In the genomic region with DNA sequence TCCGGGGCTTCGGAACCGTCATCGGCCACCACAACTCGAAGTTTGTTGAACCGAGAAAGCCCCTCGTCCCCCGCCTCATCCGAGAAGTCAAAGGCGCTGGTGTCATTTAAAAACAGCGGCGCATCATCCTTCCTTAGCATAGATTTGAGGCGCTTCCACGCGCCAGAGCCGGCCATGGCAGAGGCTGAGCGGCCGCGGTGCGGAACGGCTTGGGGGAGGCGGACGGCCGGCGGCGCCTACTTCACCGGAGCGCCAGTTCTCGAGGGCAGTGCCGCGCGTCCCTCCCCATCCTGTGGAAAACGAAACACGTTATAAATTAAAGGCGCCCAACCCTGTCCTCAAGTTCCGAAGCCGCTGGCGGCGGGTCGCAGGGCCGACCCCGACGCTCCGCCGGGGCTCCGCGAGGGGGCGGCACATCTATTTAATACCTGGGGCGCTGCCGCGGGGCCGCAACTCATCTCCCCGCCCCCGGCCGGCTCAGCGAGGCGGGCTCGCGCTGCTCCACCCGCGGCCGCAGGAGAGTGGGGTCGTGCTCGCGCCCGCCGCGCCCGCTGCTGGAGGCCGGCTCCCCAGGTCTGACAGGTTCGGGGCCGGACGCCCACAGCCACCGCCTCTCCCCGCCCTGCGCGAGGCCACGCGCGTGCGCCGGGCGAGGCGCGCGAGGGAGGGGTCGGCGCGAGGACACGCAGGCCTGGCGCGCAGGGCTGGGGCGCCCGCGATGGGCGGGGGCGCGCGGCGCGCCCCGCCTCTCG, we compare ENCODE assay signal across 8 cellular contexts. TPM values are rescaled to one million over a fixed set of nuclear protein-coding genes. Genes with fewer than 3 reads are reported as not detected.
A peak's percentile ranks its signal among the peaks of the same experiment; 100 is the strongest.
DNase-seq lines count a peak whose midpoint lies in the region; ATAC-seq and TF ChIP-seq lines count a peak whose summit lies in the region.

A gene with protein sequence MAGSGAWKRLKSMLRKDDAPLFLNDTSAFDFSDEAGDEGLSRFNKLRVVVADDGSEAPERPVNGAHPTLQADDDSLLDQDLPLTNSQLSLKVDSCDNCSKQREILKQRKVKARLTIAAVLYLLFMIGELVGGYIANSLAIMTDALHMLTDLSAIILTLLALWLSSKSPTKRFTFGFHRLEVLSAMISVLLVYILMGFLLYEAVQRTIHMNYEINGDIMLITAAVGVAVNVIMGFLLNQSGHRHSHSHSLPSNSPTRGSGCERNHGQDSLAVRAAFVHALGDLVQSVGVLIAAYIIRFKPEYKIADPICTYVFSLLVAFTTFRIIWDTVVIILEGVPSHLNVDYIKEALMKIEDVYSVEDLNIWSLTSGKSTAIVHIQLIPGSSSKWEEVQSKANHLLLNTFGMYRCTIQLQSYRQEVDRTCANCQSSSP (minus strand): TSS at position 577 of the 752 bp plus-strand sequence. CDS start 401 bp downstream, at position 176.

- peak; percentile 64 for DNase-seq in ELR (ENCODE audit: low read depth)
- peak; percentile 69 for DNase-seq in central memory CD4-positive, alpha-beta T cell
- DNase-seq in kidney epithelial cell (ENCODE audit: low read depth) = no peak
- peak; percentile 72 for DNase-seq in stimulated activated CD4-positive, alpha-beta T cell treated with anti-CD3 and anti-CD28 coated beads, Interleukin-15, amount 100 ng/mL, for 24 hours
- DNase-seq in DMS153 (lab: John Stamatoyannopoulos, UW) = no peak

- no peaks in the 10 kb centered on the region for H3K27me3 ChIP-seq in KMS-11 (ENCODE audit: insufficient read depth, low read depth)
- H3K27me3 ChIP-seq in kidney epithelial cell (ENCODE audit: control insufficient read depth, insufficient read depth, low read length) = no peaks in the 10 kb centered on the region

- peak; percentile 82 for ATAC-seq in GM21717 (IDR thresholded peaks at IDR 0.05; ENCODE audit: unreplicated experiment)
- ATAC-seq in activated CD4-positive, CD25-positive, alpha-beta regulatory T cell treated with anti-CD3 and anti-CD28 coated beads, Interleukin-2, amount 50 U/mL, for 24 hours = peak; percentile 84 to 85

- peak within 1 kb of the TSS; percentile 21 for H3K27ac ChIP-seq in KMS-11

- no peaks in the 10 kb centered on the region for H3K36me3 ChIP-seq in KMS-11 (ENCODE audit: insufficient read depth)
- no peaks in the 10 kb centered on the region for H3K36me3 ChIP-seq in kidney epithelial cell (ENCODE audit: control insufficient read depth, insufficient read depth, low read length)

- no peak within 1 kb of the TSS for H3K4me3 ChIP-seq in KMS-11 (IDR thresholded peaks at IDR 0.05; ENCODE audit: insufficient read depth, low read depth, low read length)
- H3K4me3 ChIP-seq in kidney epithelial cell (ENCODE audit: low read depth, low read length) = peak within 1 kb of the TSS; percentile 58

- peak within 1 kb of the TSS; percentile 86 for H3K4me2 ChIP-seq in KMS-11

- 0 out of 2 replicates have a peak, but pooled peaks have one; percentile 30 for TF ChIP-seq CTCF in KMS-11 (conservative IDR thresholded peaks at IDR 0.05; ENCODE audit: low read depth, low read length)
- peak; percentile 32 for TF ChIP-seq CTCF in kidney epithelial cell (IDR thresholded peaks at IDR 0.05; ENCODE audit: insufficient read depth, low read length, poor library complexity, severe bottlenecking)

- peak within 1 kb of the TSS; percentile 28; the same call in 1 of the 2 replicates for H3K9ac ChIP-seq in KMS-11

- peaks cover 18% of the 10 kb centered on the region for H3K4me1 ChIP-seq in KMS-11 (ENCODE audit: low read depth, poor library complexity, severe bottlenecking)

- H3K79me2 ChIP-seq in KMS-11 (ENCODE audit: insufficient read depth, low read depth) = no peaks in the 10 kb centered on the region

- H4K20me1 ChIP-seq in KMS-11 (ENCODE audit: insufficient read depth) = no peaks in the 10 kb centered on the region

- peak within 1 kb of the TSS; percentile 93 for H2AFZ ChIP-seq in KMS-11 (ENCODE audit: low read depth)

RNA-seq across cellular contexts. Expression of the gene that starts here (rescaled TPM):
- 2.5 and 4.2 TPM in 2 replicates for total RNA-seq in kidney epithelial cell

Comparison
In these comparisons a context has a peak if more than half of its experiments do, and no peak if none do; other contexts are left out.
1. DNase-seq: peak in ELR (single experiment), central memory CD4-positive, alpha-beta T cell (single experiment) and stimulated activated CD4-positive, alpha-beta T cell treated with anti-CD3 and anti-CD28 coated beads, Interleukin-15, amount 100 ng/mL, for 24 hours (single experiment); none in kidney epithelial cell (single experiment) and DMS153 (single experiment).